In genomic region chr6:18596529-18596835, GRCh38 we compare ENCODE assay signal across 9 cellular contexts.
A peak's percentile ranks its signal among the peaks of the same experiment; 100 is the strongest.
DNase-seq lines count a peak whose midpoint lies in the region; ATAC-seq and TF ChIP-seq lines count a peak whose summit lies in the region.
"Had no signal": no experiment of that assay in that cellular context is flagged by ENCODE, and none has a peak within 500 bp of the region (broad histone marks: within the 10 kb centered on the region; RNA-seq: fewer than 3 reads in every experiment).

No MANE protein-coding gene starts in this region.

- no peak for TF ChIP-seq EP300 in neural cell (conservative IDR thresholded peaks at IDR 0.05; ENCODE audit: poor library complexity, severe bottlenecking)
- no peak for TF ChIP-seq EP300 in sigmoid colon (IDR thresholded peaks at IDR 0.05)

- H3K36me3 Mint-ChIP-seq in activated naive CD4-positive, alpha-beta T cell treated with anti-CD3 and anti-CD28 coated beads, Interleukin-2, amount 50 U/mL, for 72 hours: no peaks in the 10 kb centered on the region

- H3K9me3 ChIP-seq in RWPE2 (ENCODE audit: severe bottlenecking) (no peaks in the 10 kb centered on the region), neural cell (ENCODE audit: low read length) (no peaks in the 10 kb centered on the region), sigmoid colon (no peaks in the 10 kb centered on the region)

- H3K4me1 ChIP-seq in RWPE2 (ENCODE audit: insufficient read depth, poor library complexity, severe bottlenecking) (no peaks in the 10 kb centered on the region), sigmoid colon (peaks cover 0 to 5% (median 0%) of the 10 kb centered on the region in 4 donors)

- ATAC-seq in GM18511 (IDR thresholded peaks at IDR 0.05; ENCODE audit: unreplicated experiment) (peak; percentile 32), HG02588 (IDR thresholded peaks at IDR 0.05; ENCODE audit: unreplicated experiment) (peak; percentile 23), RWPE2 (ENCODE audit: low read depth) (peak; percentile 12; the same call in 1 of the 3 replicates)
- ATAC-seq in activated naive CD4-positive, alpha-beta T cell treated with anti-CD3 and anti-CD28 coated beads, Interleukin-2, amount 50 U/mL, for 72 hours: no peak

- no peak overlapping the region for H3K4me3 ChIP-seq in RWPE2 (ENCODE audit: severe bottlenecking)
- H3K4me3 ChIP-seq in neural cell (ENCODE audit: low read length): no peak overlapping the region
- H3K4me3 ChIP-seq in sigmoid colon: no peak overlapping the region

- H4K20me1 ChIP-seq in neural cell (ENCODE audit: insufficient read depth): no peaks in the 10 kb centered on the region

- no peak for TF ChIP-seq RAD21 in neural cell (conservative IDR thresholded peaks at IDR 0.05)

- H3K9ac ChIP-seq in neural cell (ENCODE audit: low read length): no peak overlapping the region

- no peak for DNase-seq in RWPE2 (ENCODE audit: low spot score)
- DNase-seq in NCI-H128 (lab: John Stamatoyannopoulos, UW; ENCODE audit: unreplicated experiment): no peak
- DNase-seq in activated naive CD4-positive, alpha-beta T cell treated with anti-CD3 and anti-CD28 coated beads, Interleukin-2, amount 50 U/mL, for 72 hours (ENCODE audit: low spot score in 2 of 2): no peak
- no peak for DNase-seq in OCI-M2 (lab: John Stamatoyannopoulos, UW; ENCODE audit: unreplicated experiment)
- DNase-seq in sigmoid colon: no peak
- DNase-seq: Right ventricle myocardium superior had no signal

- intact Hi-C loops in sigmoid colon (cut with DNase I): loop anchor here (1.0 to 2.0 kb wide), 2 partner anchors 1254 to 1460 kb away; no protein-coding TSS in a partner anchor

- H3K9me3 Mint-ChIP-seq in activated naive CD4-positive, alpha-beta T cell treated with anti-CD3 and anti-CD28 coated beads, Interleukin-2, amount 50 U/mL, for 72 hours: no peaks in the 10 kb centered on the region

- no peaks in the 10 kb centered on the region for H3K27me3 ChIP-seq in RWPE2 (ENCODE audit: insufficient read depth, poor library complexity, severe bottlenecking)
- H3K27me3 ChIP-seq in neural cell (ENCODE audit: insufficient read depth, low read depth, low read length): no peaks in the 10 kb centered on the region
- no peaks in the 10 kb centered on the region for H3K27me3 ChIP-seq in sigmoid colon

- H3K27ac Mint-ChIP-seq in activated naive CD4-positive, alpha-beta T cell treated with anti-CD3 and anti-CD28 coated beads, Interleukin-2, amount 50 U/mL, for 72 hours: no peak overlapping the region

- no peak overlapping the region for H3K4me2 ChIP-seq in neural cell (ENCODE audit: low read length)

- no peaks in the 10 kb centered on the region for H3F3A ChIP-seq in neural cell (ENCODE audit: insufficient read depth, low read length, poor library complexity, severe bottlenecking)

- TF ChIP-seq CTCF in RWPE2 (IDR thresholded peaks at IDR 0.05; ENCODE audit: poor library complexity, severe bottlenecking) (peak; percentile 76), neural cell (IDR thresholded peaks at IDR 0.05; ENCODE audit: poor library complexity, severe bottlenecking) (no peak), sigmoid colon (IDR thresholded peaks at IDR 0.05) (no peak)

- H3K27ac ChIP-seq in RWPE2 (ENCODE audit: poor library complexity, severe bottlenecking) (no peak overlapping the region), neural cell (ENCODE audit: low read length) (no peak overlapping the region), sigmoid colon (peak overlapping the region in 1 of 4 donors; percentile 41)

- H3K79me2 ChIP-seq in neural cell (replicated peaks; ENCODE audit: insufficient read depth, low read length): no peaks in the 10 kb centered on the region

- no peak for TF ChIP-seq POLR2A in sigmoid colon (IDR thresholded peaks at IDR 0.05)

- H2AFZ ChIP-seq in neural cell (ENCODE audit: low read depth, low read length): no peak overlapping the region

- H3K36me3 ChIP-seq in RWPE2 (ENCODE audit: low read depth) (no peaks in the 10 kb centered on the region), neural cell (ENCODE audit: insufficient read depth, low read length) (no peaks in the 10 kb centered on the region), sigmoid colon (no peaks in the 10 kb centered on the region)

- no peaks in the 10 kb centered on the region for H3K9me2 ChIP-seq in neural cell (ENCODE audit: insufficient read depth, low read length)

TF ChIP-seq in neural cell, 6 proteins besides CTCF, POLR2A, EP300 and RAD21:
- TF ChIP-seq REST (IDR thresholded peaks at IDR 0.05; ENCODE audit: borderline replicate concordance): no peak
- TF ChIP-seq SMC3 (conservative IDR thresholded peaks at IDR 0.05; ENCODE audit: poor library complexity): peak; percentile 57
TF ChIP-seq in neural cell: peak in this region for 1.

Comparison
In these comparisons a context has a peak if more than half of its experiments do, and no peak if none do; other contexts are left out.
1. ATAC-seq: peak in GM18511 (single experiment), HG02588 (single experiment) and RWPE2 (single experiment); none in activated naive CD4-positive, alpha-beta T cell treated with anti-CD3 and anti-CD28 coated beads, Interleukin-2, amount 50 U/mL, for 72 hours (0 of 2).